Comparison of ENCODE assay signal across 1 cellular context in the genomic region with DNA sequence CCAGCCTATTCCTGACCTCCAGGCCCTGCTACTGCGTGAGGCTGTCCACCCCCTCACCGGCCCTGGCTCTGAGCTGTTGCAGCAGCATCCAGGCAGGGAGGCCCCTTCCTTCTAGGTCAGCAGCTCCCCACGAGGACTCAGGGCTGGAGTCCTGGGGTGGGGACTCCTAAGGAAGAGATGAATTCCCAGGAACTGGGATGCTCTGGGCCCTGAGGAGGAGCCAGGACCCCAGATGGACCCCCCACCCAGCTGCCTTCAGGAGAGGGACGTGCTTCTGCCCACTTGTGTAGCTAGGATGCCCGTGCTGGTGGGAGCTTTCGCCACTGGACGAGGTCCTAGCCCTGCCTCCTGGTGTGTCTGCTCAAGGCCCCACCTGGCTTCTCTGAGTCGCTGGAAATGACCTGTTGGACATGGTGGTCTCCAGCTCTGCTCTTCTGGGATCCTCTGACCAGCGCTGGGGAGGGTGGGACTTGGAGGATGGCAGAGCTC.
TF ChIP-seq lines count a peak whose summit lies in the region.

No MANE protein-coding gene starts in this region.

TF ChIP-seq in WTC11, 78 proteins besides CTCF, POLR2A, EP300 and RAD21 (continued from another document):
- no peak for TF ChIP-seq ELF4 (CRISPR knock-in tag; IDR thresholded peaks at IDR 0.05; ENCODE audit: low read depth)
- no peak for TF ChIP-seq ZNF121 (CRISPR knock-in tag; IDR thresholded peaks at IDR 0.05)
- TF ChIP-seq, protein P1, sequence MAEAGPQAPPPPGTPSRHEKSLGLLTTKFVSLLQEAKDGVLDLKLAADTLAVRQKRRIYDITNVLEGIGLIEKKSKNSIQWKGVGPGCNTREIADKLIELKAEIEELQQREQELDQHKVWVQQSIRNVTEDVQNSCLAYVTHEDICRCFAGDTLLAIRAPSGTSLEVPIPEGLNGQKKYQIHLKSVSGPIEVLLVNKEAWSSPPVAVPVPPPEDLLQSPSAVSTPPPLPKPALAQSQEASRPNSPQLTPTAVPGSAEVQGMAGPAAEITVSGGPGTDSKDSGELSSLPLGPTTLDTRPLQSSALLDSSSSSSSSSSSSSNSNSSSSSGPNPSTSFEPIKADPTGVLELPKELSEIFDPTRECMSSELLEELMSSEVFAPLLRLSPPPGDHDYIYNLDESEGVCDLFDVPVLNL (CRISPR knock-in tag; IDR thresholded peaks at IDR 0.05; ENCODE audit: borderline replicate concordance, low read depth), result no peak
- TF ChIP-seq SP1 (CRISPR knock-in tag; conservative IDR thresholded peaks at IDR 0.05), result no peak
- TF ChIP-seq, protein P2, sequence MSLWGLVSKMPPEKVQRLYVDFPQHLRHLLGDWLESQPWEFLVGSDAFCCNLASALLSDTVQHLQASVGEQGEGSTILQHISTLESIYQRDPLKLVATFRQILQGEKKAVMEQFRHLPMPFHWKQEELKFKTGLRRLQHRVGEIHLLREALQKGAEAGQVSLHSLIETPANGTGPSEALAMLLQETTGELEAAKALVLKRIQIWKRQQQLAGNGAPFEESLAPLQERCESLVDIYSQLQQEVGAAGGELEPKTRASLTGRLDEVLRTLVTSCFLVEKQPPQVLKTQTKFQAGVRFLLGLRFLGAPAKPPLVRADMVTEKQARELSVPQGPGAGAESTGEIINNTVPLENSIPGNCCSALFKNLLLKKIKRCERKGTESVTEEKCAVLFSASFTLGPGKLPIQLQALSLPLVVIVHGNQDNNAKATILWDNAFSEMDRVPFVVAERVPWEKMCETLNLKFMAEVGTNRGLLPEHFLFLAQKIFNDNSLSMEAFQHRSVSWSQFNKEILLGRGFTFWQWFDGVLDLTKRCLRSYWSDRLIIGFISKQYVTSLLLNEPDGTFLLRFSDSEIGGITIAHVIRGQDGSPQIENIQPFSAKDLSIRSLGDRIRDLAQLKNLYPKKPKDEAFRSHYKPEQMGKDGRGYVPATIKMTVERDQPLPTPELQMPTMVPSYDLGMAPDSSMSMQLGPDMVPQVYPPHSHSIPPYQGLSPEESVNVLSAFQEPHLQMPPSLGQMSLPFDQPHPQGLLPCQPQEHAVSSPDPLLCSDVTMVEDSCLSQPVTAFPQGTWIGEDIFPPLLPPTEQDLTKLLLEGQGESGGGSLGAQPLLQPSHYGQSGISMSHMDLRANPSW (CRISPR knock-in tag; conservative IDR thresholded peaks at IDR 0.05; ENCODE audit: low read depth), result no peak
- TF ChIP-seq GABPB1 (CRISPR knock-in tag; IDR thresholded peaks at IDR 0.05), result no peak
- no peak for TF ChIP-seq NR1H2 (CRISPR knock-in tag; IDR thresholded peaks at IDR 0.05)
- no peak for TF ChIP-seq ZNF423 (CRISPR knock-in tag; IDR thresholded peaks at IDR 0.05)
- TF ChIP-seq FOXP1 (CRISPR knock-in tag; IDR thresholded peaks at IDR 0.05; ENCODE audit: borderline replicate concordance), result no peak
TF ChIP-seq in WTC11: peak in this region for 0.
